In genomic region chr1:235892734-235893413, GRCh38 we compare ENCODE assay signal across 10 cellular contexts. TPM values are rescaled to one million over a fixed set of nuclear protein-coding genes. Genes with fewer than 3 reads are reported as not detected.
DNase-seq lines count a peak whose midpoint lies in the region; ATAC-seq and TF ChIP-seq lines count a peak whose summit lies in the region.
"Had no signal": no experiment of that assay in that cellular context is flagged by ENCODE, and none has a peak within 500 bp of the region (broad histone marks: within the 10 kb centered on the region; RNA-seq: fewer than 3 reads in every experiment).

No MANE protein-coding gene starts in this region.

- BruUV-seq in Panc1 (replicated peaks; lab: Mats Ljungman, UMichigan) = no TSS peak

- peaks cover 16 to 30% of the 10 kb centered on the region in 2 donors for H3K4me1 Mint-ChIP-seq in stimulated activated naive B cell treated with anti-CD40 and anti-IgM and Interleukin-4, amounts not matched to agents 10 μg/mL and 1 μg/mL and 100 μg/mL, for 72 hours
- peaks cover 25% of the 10 kb centered on the region for H3K4me1 Mint-ChIP-seq in activated T-helper 1 cell treated with anti-CD3 and anti-CD28 coated beads, Interleukin-12 subunit alpha, Interleukin-12 subunit beta, Interleukin-2, Interleukin-4 antibody, amounts not matched to agents 30 ng/mL and 10 ng/mL and 1 ng/mL, durations not matched to agents 14 hours and 24 hours and 36 hours (ENCODE audit: low read depth)

- peaks cover 2 to 4% of the 10 kb centered on the region in 2 donors for H3K9me3 Mint-ChIP-seq in stimulated activated naive B cell treated with anti-CD40 and anti-IgM and Interleukin-4, amounts not matched to agents 10 μg/mL and 1 μg/mL and 100 μg/mL, for 72 hours
- peaks cover 4% of the 10 kb centered on the region for H3K9me3 Mint-ChIP-seq in activated T-helper 1 cell treated with anti-CD3 and anti-CD28 coated beads, Interleukin-12 subunit alpha, Interleukin-12 subunit beta, Interleukin-2, Interleukin-4 antibody, amounts not matched to agents 30 ng/mL and 10 ng/mL and 1 ng/mL, durations not matched to agents 14 hours and 24 hours and 36 hours

- H3K27ac ChIP-seq in Panc1 (ENCODE audit: low read length) = peak overlapping the region; percentile 65; the same call in 1 of the 2 replicates
- peak overlapping the region; percentile 7 to 85 for H3K27ac ChIP-seq in left lung
- no peak overlapping the region for H3K27ac ChIP-seq in coronary artery

- ATAC-seq in HG02610 (IDR thresholded peaks at IDR 0.05; ENCODE audit: unreplicated experiment) (peak; percentile 8), Panc1 (no peak), left lung (peak; percentile 69), HG02938 (IDR thresholded peaks at IDR 0.05; ENCODE audit: unreplicated experiment) (no peak)
- ATAC-seq in stimulated activated naive B cell treated with anti-CD40 and anti-IgM and Interleukin-4, amounts not matched to agents 10 μg/mL and 1 μg/mL and 100 μg/mL, for 72 hours (replicated peaks) = peak; percentile 67 to 86
- ATAC-seq: esophagus mucosa had no signal

- H3K4me1 ChIP-seq in Panc1 (ENCODE audit: control insufficient read depth, insufficient read depth, low read length) (peaks cover 12% of the 10 kb centered on the region), left lung (peaks cover 0 to 27% of the 10 kb centered on the region in 2 donors)

- no peak overlapping the region for H3K27ac Mint-ChIP-seq in stimulated activated naive B cell treated with anti-CD40 and anti-IgM and Interleukin-4, amounts not matched to agents 10 μg/mL and 1 μg/mL and 100 μg/mL, for 72 hours
- H3K27ac Mint-ChIP-seq in activated T-helper 1 cell treated with anti-CD3 and anti-CD28 coated beads, Interleukin-12 subunit alpha, Interleukin-12 subunit beta, Interleukin-2, Interleukin-4 antibody, amounts not matched to agents 30 ng/mL and 10 ng/mL and 1 ng/mL, durations not matched to agents 14 hours and 24 hours and 36 hours = no peak overlapping the region

- CTCF ChIA-PET in Panc1 (lab: Charles Lee) = interaction anchor here (0.7 kb wide), 1 partner anchor 79 kb away, joined by 3 read pairs; no protein-coding TSS in a partner anchor

- H3K36me3 ChIP-seq in Panc1 (ENCODE audit: control insufficient read depth, insufficient read depth, low read length) (no peaks in the 10 kb centered on the region), left lung (no peaks in the 10 kb centered on the region)

- H3K36me3 Mint-ChIP-seq in stimulated activated naive B cell treated with anti-CD40 and anti-IgM and Interleukin-4, amounts not matched to agents 10 μg/mL and 1 μg/mL and 100 μg/mL, for 72 hours = peaks cover 2 to 4% of the 10 kb centered on the region in 2 donors
- peaks cover 7% of the 10 kb centered on the region for H3K36me3 Mint-ChIP-seq in activated T-helper 1 cell treated with anti-CD3 and anti-CD28 coated beads, Interleukin-12 subunit alpha, Interleukin-12 subunit beta, Interleukin-2, Interleukin-4 antibody, amounts not matched to agents 30 ng/mL and 10 ng/mL and 1 ng/mL, durations not matched to agents 14 hours and 24 hours and 36 hours (ENCODE audit: low read depth)

- no peak for DNase-seq in Panc1 (ENCODE audit: low read depth, low spot score)
- DNase-seq in left lung = no peak
- DNase-seq in stimulated activated naive B cell treated with anti-CD40 and anti-IgM and Interleukin-4, amounts not matched to agents 10 μg/mL and 1 μg/mL and 100 μg/mL, for 72 hours = no peak
- no peak for DNase-seq in activated T-helper 1 cell treated with anti-CD3 and anti-CD28 coated beads, Interleukin-12 subunit alpha, Interleukin-12 subunit beta, Interleukin-2, Interleukin-4 antibody, amounts not matched to agents 30 ng/mL and 10 ng/mL and 1 ng/mL, durations not matched to agents 14 hours and 24 hours and 36 hours (ENCODE audit: low spot score)
- DNase-seq in coronary artery (ENCODE audit: low spot score) = no peak
- DNase-seq: COR-L47, NCI-H1417 had no signal

- H3K9me3 ChIP-seq in Panc1 (ENCODE audit: control insufficient read depth, insufficient read depth, low read depth, low read length) (no peaks in the 10 kb centered on the region), left lung (no peaks in the 10 kb centered on the region)

- in situ Hi-C loops in Panc1 (cut with HindIII; ENCODE audit: low pct_unique_long_range_greater_than_20kb, low sequenced_read_pairs) = no loop called here

- TF ChIP-seq CTCF in Panc1 (IDR thresholded peaks at IDR 0.05) (no peak), left lung (IDR thresholded peaks at IDR 0.05) (no peak), coronary artery (IDR thresholded peaks at IDR 0.05) (no peak)

- intact Hi-C loops in Panc1 (cut with micrococcal nuclease; ENCODE audit: unreplicated experiment) (no loop called here), left lung (cut with DNase I) (no loop called here)
- intact Hi-C loops in activated T-helper 1 cell treated with anti-CD3 and anti-CD28 coated beads, Interleukin-12 subunit alpha, Interleukin-12 subunit beta, Interleukin-2, Interleukin-4 antibody, amounts not matched to agents 30 ng/mL and 10 ng/mL and 1 ng/mL, durations not matched to agents 14 hours and 24 hours and 36 hours (cut with micrococcal nuclease) = no loop called here

- H3K27me3 Mint-ChIP-seq in stimulated activated naive B cell treated with anti-CD40 and anti-IgM and Interleukin-4, amounts not matched to agents 10 μg/mL and 1 μg/mL and 100 μg/mL, for 72 hours = no peaks in the 10 kb centered on the region
- no peaks in the 10 kb centered on the region for H3K27me3 Mint-ChIP-seq in activated T-helper 1 cell treated with anti-CD3 and anti-CD28 coated beads, Interleukin-12 subunit alpha, Interleukin-12 subunit beta, Interleukin-2, Interleukin-4 antibody, amounts not matched to agents 30 ng/mL and 10 ng/mL and 1 ng/mL, durations not matched to agents 14 hours and 24 hours and 36 hours (ENCODE audit: insufficient read depth)

- H3K4me3 Mint-ChIP-seq in stimulated activated naive B cell treated with anti-CD40 and anti-IgM and Interleukin-4, amounts not matched to agents 10 μg/mL and 1 μg/mL and 100 μg/mL, for 72 hours = no peak overlapping the region
- H3K4me3 Mint-ChIP-seq in activated T-helper 1 cell treated with anti-CD3 and anti-CD28 coated beads, Interleukin-12 subunit alpha, Interleukin-12 subunit beta, Interleukin-2, Interleukin-4 antibody, amounts not matched to agents 30 ng/mL and 10 ng/mL and 1 ng/mL, durations not matched to agents 14 hours and 24 hours and 36 hours = no peak overlapping the region

- POLR2A ChIA-PET in Panc1 (lab: Charles Lee) = interaction anchor here (0.6 kb wide), 1 partner anchor 27 kb away, joined by 3 read pairs; no protein-coding TSS in a partner anchor

- H3K27me3 ChIP-seq in Panc1 (ENCODE audit: control insufficient read depth, insufficient read depth, low read length) = no peaks in the 10 kb centered on the region
- H3K27me3 ChIP-seq in left lung = no peaks in the 10 kb centered on the region

- H3K4me3 ChIP-seq in Panc1 (ENCODE audit: low read depth in 2 of 2, low read length in 2 of 2) (no peak overlapping the region), left lung (no peak overlapping the region), coronary artery (no peak overlapping the region)

RNA-seq across cellular contexts. Expression of gene LYST, which starts 26.2 kb away (rescaled TPM):
- total RNA-seq in Panc1 (2021; ENCODE audit: unreplicated experiment) (75.2 TPM), left lung (10 to 100 TPM; 33.4 to 64.9 TPM)
- 19.4 TPM for polyA plus RNA-seq in Panc1 (2012; ENCODE audit: insufficient read length)
- 144 and 145 TPM in 2 replicates for total RNA-seq in activated T-helper 1 cell treated with anti-CD3 and anti-CD28 coated beads, Interleukin-12 subunit alpha, Interleukin-12 subunit beta, Interleukin-2, Interleukin-4 antibody, amounts not matched to agents 30 ng/mL and 10 ng/mL and 1 ng/mL, durations not matched to agents 14 hours and 24 hours and 36 hours

Comparison
In these comparisons a context has a peak if more than half of its experiments do, and no peak if none do; other contexts are left out.
1. ATAC-seq: peak in HG02610 (single experiment), left lung (single experiment) and stimulated activated naive B cell treated with anti-CD40 and anti-IgM and Interleukin-4, amounts not matched to agents 10 μg/mL and 1 μg/mL and 100 μg/mL, for 72 hours (2 of 2); none in Panc1 (single experiment) and HG02938 (single experiment).
2. H3K27ac ChIP-seq: peak in Panc1 (single experiment) and left lung (2 of 2); none in coronary artery (0 of 2).